8 cellular contexts compared by ENCODE assay signal in the genomic region with DNA sequence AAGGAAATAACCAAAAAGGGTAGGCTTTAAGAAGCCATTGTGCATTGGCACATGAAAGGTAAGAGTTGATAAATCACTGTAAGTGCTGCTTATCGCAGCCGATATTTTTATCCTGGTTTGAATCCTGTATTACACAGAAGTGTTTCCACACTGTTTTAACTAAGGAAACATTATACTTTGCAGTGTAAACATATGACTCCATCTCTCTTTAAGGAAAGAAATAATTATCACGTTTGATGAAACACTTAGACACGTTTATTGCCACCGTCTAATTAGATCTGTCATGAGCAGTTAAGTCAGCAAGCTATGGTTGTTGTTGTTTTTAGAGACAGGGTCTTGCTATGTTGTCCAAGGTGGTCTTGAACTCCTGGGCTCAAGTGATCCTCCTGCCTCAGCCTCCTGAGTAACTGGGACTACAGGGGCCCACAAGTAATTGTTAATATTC.
DNase-seq lines count a peak whose midpoint lies in the region; ATAC-seq and TF ChIP-seq lines count a peak whose summit lies in the region.

No MANE protein-coding gene starts in this region.

- H3K4me3 ChIP-seq in HUES6 (ENCODE audit: low read depth, low read length), result 0 out of 2 replicates have a peak overlapping the region, but pooled peaks have one; percentile 80

- peak overlapping the region; percentile 44 to 97 (median 87) for H3K27ac Mint-ChIP-seq in CD14-positive monocyte
- H3K27ac Mint-ChIP-seq in activated naive CD8-positive, alpha-beta T cell, result peak overlapping the region; percentile 100
- H3K27ac Mint-ChIP-seq in natural killer cell, result peak overlapping the region; percentile 89 to 98

- peaks cover 68% of the 10 kb centered on the region for H3K4me1 Mint-ChIP-seq in CD14-positive monocyte
- peaks cover 74% of the 10 kb centered on the region for H3K4me1 Mint-ChIP-seq in activated naive CD8-positive, alpha-beta T cell (ENCODE audit: low read depth)
- peaks cover 72 to 84% of the 10 kb centered on the region in 2 donors for H3K4me1 Mint-ChIP-seq in natural killer cell

- H3K36me3 Mint-ChIP-seq in CD14-positive monocyte (peaks cover 0 to 4% of the 10 kb centered on the region in 2 donors), natural killer cell (no peaks in the 10 kb centered on the region)
- H3K36me3 Mint-ChIP-seq in activated naive CD8-positive, alpha-beta T cell, result peaks cover 10% of the 10 kb centered on the region

- H3K4me1 ChIP-seq in HUES6 (ENCODE audit: control insufficient read depth, insufficient read depth, low read length), result peaks cover 44% of the 10 kb centered on the region

- DNase-seq in CD14-positive monocyte (ENCODE audit: low spot score) (no peak), natural killer cell (no peak), ACHN (no peak), DMS53 treated with DMSO at 0.1 percent for 48 hours (lab: John Stamatoyannopoulos, UW; ENCODE audit: unreplicated experiment) (no peak)

- no peaks in the 10 kb centered on the region for H3K36me3 ChIP-seq in HUES6 (ENCODE audit: control insufficient read depth, insufficient read depth, low read length)

- H3K4me3 Mint-ChIP-seq in CD14-positive monocyte (peak overlapping the region; percentile 98 to 100), natural killer cell (peak overlapping the region; percentile 97)
- peak overlapping the region; percentile 100 for H3K4me3 Mint-ChIP-seq in activated naive CD8-positive, alpha-beta T cell

- H3K27ac ChIP-seq in HUES6 (ENCODE audit: low read depth, low read length), result no peak overlapping the region

- no peak for TF ChIP-seq CTCF in CD14-positive monocyte (IDR thresholded peaks at IDR 0.05)
- no peak for TF ChIP-seq CTCF in natural killer cell (IDR thresholded peaks at IDR 0.05)

- H3K27me3 Mint-ChIP-seq in CD14-positive monocyte (ENCODE audit: low read depth in 3 of 3) (peaks cover 0 to 2% (median 0%) of the 10 kb centered on the region in 3 donors), natural killer cell (ENCODE audit: low read depth in 2 of 2) (no peaks in the 10 kb centered on the region)
- no peaks in the 10 kb centered on the region for H3K27me3 Mint-ChIP-seq in activated naive CD8-positive, alpha-beta T cell

- H3K9ac ChIP-seq in HUES6 (ENCODE audit: low read length), result no peak overlapping the region

- in situ Hi-C loops in ACHN (cut with HindIII; ENCODE audit: low pct_ligation_motif_present, low pct_unique_long_range_greater_than_20kb, low sequenced_read_pairs), result no loop called here

- H3K9me3 ChIP-seq in HUES6 (ENCODE audit: control insufficient read depth, insufficient read depth, low read depth, low read length), result no peaks in the 10 kb centered on the region

- H3K9me3 Mint-ChIP-seq in CD14-positive monocyte, result peaks cover 0 to 3% (median 0%) of the 10 kb centered on the region in 7 donors
- no peaks in the 10 kb centered on the region for H3K9me3 Mint-ChIP-seq in activated naive CD8-positive, alpha-beta T cell (ENCODE audit: low read depth)
- H3K9me3 Mint-ChIP-seq in natural killer cell, result no peaks in the 10 kb centered on the region

- H3K27me3 ChIP-seq in HUES6 (ENCODE audit: control insufficient read depth, insufficient read depth, low read length), result peaks cover 11% of the 10 kb centered on the region; the same call in 1 of the 2 replicates

- ATAC-seq in natural killer cell (no peak), GM21528 (IDR thresholded peaks at IDR 0.05; ENCODE audit: low FRiP score, unreplicated experiment) (no peak), HG03139 (IDR thresholded peaks at IDR 0.05; ENCODE audit: unreplicated experiment) (no peak)

- intact Hi-C loops in CD14-positive monocyte (cut with micrococcal nuclease) (loop anchor here in 1 of 2 donors (5.0 kb wide), 3 partner anchors 37 to 87 kb away; a partner anchor contains a TSS), natural killer cell (cut with micrococcal nuclease) (no loop called here)
